In the genomic region with DNA sequence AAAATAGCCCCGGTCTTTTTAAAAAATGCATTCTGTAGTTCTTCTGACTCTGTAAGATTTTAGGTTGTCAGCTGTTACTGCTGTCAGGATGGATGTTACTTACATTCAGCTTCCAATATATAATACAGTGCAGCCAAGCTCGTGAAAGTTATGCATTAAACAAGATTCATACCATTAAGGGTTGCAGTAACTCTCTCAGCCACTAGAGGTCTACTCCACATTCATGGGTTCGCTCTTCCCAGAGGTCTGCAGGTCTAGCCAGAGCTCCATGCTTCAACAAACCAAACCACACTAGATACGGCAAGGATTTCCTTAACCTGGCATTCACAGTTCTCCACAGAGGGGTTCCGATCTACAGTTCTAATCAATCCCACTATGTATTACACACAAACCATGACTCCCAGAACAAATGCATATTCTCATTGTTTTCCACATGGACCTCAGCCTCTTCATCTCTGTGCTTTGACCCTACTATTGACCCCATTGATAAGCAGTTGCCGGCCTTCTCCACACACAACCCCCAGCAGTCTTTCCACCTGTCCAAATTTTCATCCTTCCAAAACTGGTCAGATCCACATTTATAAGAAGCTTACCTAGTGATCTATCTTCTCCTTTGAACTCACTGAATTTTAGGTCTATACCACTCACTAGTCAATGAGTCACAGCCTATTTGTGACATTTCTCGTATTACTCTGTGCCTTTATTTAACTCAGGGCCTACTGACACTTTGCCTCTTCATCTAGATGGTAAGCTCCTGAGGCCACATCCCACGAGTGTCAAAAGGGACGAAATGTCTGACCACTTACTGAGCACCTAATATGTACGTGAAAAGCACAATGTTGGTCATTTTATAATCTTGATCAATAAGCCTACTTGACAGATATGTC, we compare ENCODE assay signal across 8 cellular contexts. TPM values are rescaled to one million over a fixed set of nuclear protein-coding genes. Genes with fewer than 3 reads are reported as not detected.
DNase-seq lines count a peak whose midpoint lies in the region; ATAC-seq lines count a peak whose summit lies in the region.

No MANE protein-coding gene starts in this region.

- H3K36me3 ChIP-seq in Karpas-422 (ENCODE audit: insufficient read depth, low read length), result no peaks in the 10 kb centered on the region

- H3K4me2 ChIP-seq in Karpas-422 (ENCODE audit: low read depth, low read length, poor library complexity, severe bottlenecking), result no peak overlapping the region

- no peak overlapping the region for H3K27ac ChIP-seq in Karpas-422 (ENCODE audit: low read length)

- no peaks in the 10 kb centered on the region for H3K9me2 ChIP-seq in Karpas-422 (replicated peaks; ENCODE audit: insufficient read depth, low read length)

- H3K27ac Mint-ChIP-seq in activated naive CD4-positive, alpha-beta T cell treated with anti-CD3 and anti-CD28 coated beads for 36 hours, result no peak overlapping the region

- no peaks in the 10 kb centered on the region for H3K9me3 ChIP-seq in Karpas-422 (ENCODE audit: low read length)

- H2AFZ ChIP-seq in Karpas-422 (ENCODE audit: low read length), result no peak overlapping the region

- H3K79me2 ChIP-seq in Karpas-422 (ENCODE audit: low read length), result no peaks in the 10 kb centered on the region

- H3K4me3 ChIP-seq in Karpas-422 (ENCODE audit: low read length), result no peak overlapping the region

- H3K36me3 Mint-ChIP-seq in activated naive CD4-positive, alpha-beta T cell treated with anti-CD3 and anti-CD28 coated beads for 36 hours (ENCODE audit: low read depth), result no peaks in the 10 kb centered on the region

- H3K27me3 ChIP-seq in Karpas-422 (ENCODE audit: low read length), result no peaks in the 10 kb centered on the region

- peaks cover 3% of the 10 kb centered on the region for H3K27me3 Mint-ChIP-seq in activated naive CD4-positive, alpha-beta T cell treated with anti-CD3 and anti-CD28 coated beads for 36 hours (ENCODE audit: low read depth)

- no peaks in the 10 kb centered on the region for H3K4me1 Mint-ChIP-seq in activated naive CD4-positive, alpha-beta T cell treated with anti-CD3 and anti-CD28 coated beads for 36 hours (ENCODE audit: low read depth)

- CTCF ChIA-PET in activated naive CD4-positive, alpha-beta T cell treated with anti-CD3 and anti-CD28 coated beads for 36 hours (lab: Charles Lee), result interaction anchor here (0.6 to 2.0 kb wide), 12 partner anchors 9 to 724 kb away, joined by 3 to 10 read pairs (median 4); no protein-coding TSS in a partner anchor

- peak; percentile 6 for DNase-seq in activated naive CD4-positive, alpha-beta T cell treated with anti-CD3 and anti-CD28 coated beads for 36 hours
- no peak for DNase-seq in activated naive CD4-positive, alpha-beta T cell (lab: John Stamatoyannopoulos, UW)
- DNase-seq in Karpas-422 (peak; percentile 76), amniotic epithelial cell (ENCODE audit: low read depth) (peak; percentile 46), left lobe of liver (ENCODE audit: low spot score) (no peak), T-helper 9 cell (no peak)

- no peaks in the 10 kb centered on the region for H3K4me1 ChIP-seq in Karpas-422 (ENCODE audit: low read length)

- ATAC-seq in left lobe of liver (peak; percentile 80), HG03354 (IDR thresholded peaks at IDR 0.05; ENCODE audit: poor library complexity, severe bottlenecking, unreplicated experiment) (no peak), GM19035 (IDR thresholded peaks at IDR 0.05; ENCODE audit: unreplicated experiment) (no peak)

- no peaks in the 10 kb centered on the region for H4K20me1 ChIP-seq in Karpas-422 (ENCODE audit: insufficient read depth, low read depth, low read length)

- intact Hi-C loops in activated naive CD4-positive, alpha-beta T cell treated with anti-CD3 and anti-CD28 coated beads for 36 hours (cut with micrococcal nuclease), result no loop called here

- no peak overlapping the region for H3K4me3 Mint-ChIP-seq in activated naive CD4-positive, alpha-beta T cell treated with anti-CD3 and anti-CD28 coated beads for 36 hours

- H3K9ac ChIP-seq in Karpas-422 (ENCODE audit: low read length), result no peak overlapping the region

- no peaks in the 10 kb centered on the region for H3K9me3 Mint-ChIP-seq in activated naive CD4-positive, alpha-beta T cell treated with anti-CD3 and anti-CD28 coated beads for 36 hours

RNA-seq across cellular contexts. Expression of gene RORA, which starts 33.7 kb away (rescaled TPM):
- 10 to 100 TPM; 39.8 to 41.4 TPM for total RNA-seq in activated naive CD4-positive, alpha-beta T cell treated with anti-CD3 and anti-CD28 coated beads for 36 hours
- 0.51 and 1.3 TPM in 2 replicates for total RNA-seq in Karpas-422 (2014; rRNA removed; shearing (Covaris generic); ENCODE audit: low replicate concordance)
- total RNA-seq in left lobe of liver, result 51.7 TPM

Comparison
In these comparisons a context has a peak if more than half of its experiments do, and no peak if none do; other contexts are left out.
1. DNase-seq: peak in activated naive CD4-positive, alpha-beta T cell treated with anti-CD3 and anti-CD28 coated beads for 36 hours (single experiment), Karpas-422 (single experiment) and amniotic epithelial cell (single experiment); none in activated naive CD4-positive, alpha-beta T cell (0 of 4), left lobe of liver (single experiment) and T-helper 9 cell (single experiment).
2. RNA of gene RORA, which starts 33.7 kb away (total RNA-seq): 51.7 TPM in left lobe of liver (single experiment) and 39.8 to 41.4 TPM in activated naive CD4-positive, alpha-beta T cell treated with anti-CD3 and anti-CD28 coated beads for 36 hours; 0.51 to 1.3 TPM in Karpas-422; every median in the first group is over 10 times any median in the second.